8 cellular contexts compared by ENCODE assay signal in the genomic region with DNA sequence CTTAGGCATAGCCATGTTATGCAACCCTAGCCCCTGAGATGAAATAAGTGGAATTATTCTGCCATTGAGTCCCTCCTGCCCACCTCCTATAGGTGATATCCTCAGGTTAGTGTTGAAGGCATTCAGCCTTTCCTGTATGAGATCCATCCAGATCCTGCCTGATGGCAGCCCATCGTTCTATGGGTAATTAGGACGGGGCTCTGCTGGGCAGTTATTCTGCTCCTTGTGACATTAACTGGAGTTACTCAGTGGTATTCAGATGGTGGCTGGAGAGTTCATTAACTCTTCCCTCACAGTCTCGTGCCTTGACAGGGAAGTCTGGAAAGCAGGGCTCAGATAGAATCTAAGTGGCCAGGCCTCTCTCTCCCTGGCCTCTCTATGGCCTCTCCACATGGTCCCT.
"Had no signal": no experiment of that assay in that cellular context is flagged by ENCODE, and none has a peak within 500 bp of the region (broad histone marks: within the 10 kb centered on the region; RNA-seq: fewer than 3 reads in every experiment).

No MANE protein-coding gene starts in this region.

- DNase-seq: GOT3, H7, HFFc6, IMR-90, KBM-7 had no signal

- ATAC-seq: HCT116 had no signal

- H3K4me1 ChIP-seq: HAP-1 had no signal

- H3K9me3 ChIP-seq: HAP-1 had no signal

- H3K36me3 ChIP-seq: HAP-1 had no signal

- H3K4me3 ChIP-seq: HAP-1 had no signal

- H3K27ac ChIP-seq: HL-60 had no signal
